In genomic region chr18:8607776-8608682, GRCh38 we compare ENCODE assay signal across 1 cellular context.
TF ChIP-seq lines count a peak whose summit lies in the region.

No MANE protein-coding gene starts in this region.

TF ChIP-seq in HCT116, 20 proteins besides CTCF, POLR2A, EP300 and RAD21 (continued from another document):
- TF ChIP-seq EGR1 (IDR thresholded peaks at IDR 0.05; ENCODE audit: low read depth) (no peak), TCF7L2 (IDR thresholded peaks at IDR 0.05; ENCODE audit: borderline replicate concordance, extremely low read depth, insufficient read depth, insufficient read length) (no peak), YY1 (IDR thresholded peaks at IDR 0.05; ENCODE audit: extremely low read depth, insufficient replicate concordance, low read depth, low read length) (no peak), FOSL1 (IDR thresholded peaks at IDR 0.05; ENCODE audit: low read depth) (no peak)
- TF ChIP-seq, protein P1, sequence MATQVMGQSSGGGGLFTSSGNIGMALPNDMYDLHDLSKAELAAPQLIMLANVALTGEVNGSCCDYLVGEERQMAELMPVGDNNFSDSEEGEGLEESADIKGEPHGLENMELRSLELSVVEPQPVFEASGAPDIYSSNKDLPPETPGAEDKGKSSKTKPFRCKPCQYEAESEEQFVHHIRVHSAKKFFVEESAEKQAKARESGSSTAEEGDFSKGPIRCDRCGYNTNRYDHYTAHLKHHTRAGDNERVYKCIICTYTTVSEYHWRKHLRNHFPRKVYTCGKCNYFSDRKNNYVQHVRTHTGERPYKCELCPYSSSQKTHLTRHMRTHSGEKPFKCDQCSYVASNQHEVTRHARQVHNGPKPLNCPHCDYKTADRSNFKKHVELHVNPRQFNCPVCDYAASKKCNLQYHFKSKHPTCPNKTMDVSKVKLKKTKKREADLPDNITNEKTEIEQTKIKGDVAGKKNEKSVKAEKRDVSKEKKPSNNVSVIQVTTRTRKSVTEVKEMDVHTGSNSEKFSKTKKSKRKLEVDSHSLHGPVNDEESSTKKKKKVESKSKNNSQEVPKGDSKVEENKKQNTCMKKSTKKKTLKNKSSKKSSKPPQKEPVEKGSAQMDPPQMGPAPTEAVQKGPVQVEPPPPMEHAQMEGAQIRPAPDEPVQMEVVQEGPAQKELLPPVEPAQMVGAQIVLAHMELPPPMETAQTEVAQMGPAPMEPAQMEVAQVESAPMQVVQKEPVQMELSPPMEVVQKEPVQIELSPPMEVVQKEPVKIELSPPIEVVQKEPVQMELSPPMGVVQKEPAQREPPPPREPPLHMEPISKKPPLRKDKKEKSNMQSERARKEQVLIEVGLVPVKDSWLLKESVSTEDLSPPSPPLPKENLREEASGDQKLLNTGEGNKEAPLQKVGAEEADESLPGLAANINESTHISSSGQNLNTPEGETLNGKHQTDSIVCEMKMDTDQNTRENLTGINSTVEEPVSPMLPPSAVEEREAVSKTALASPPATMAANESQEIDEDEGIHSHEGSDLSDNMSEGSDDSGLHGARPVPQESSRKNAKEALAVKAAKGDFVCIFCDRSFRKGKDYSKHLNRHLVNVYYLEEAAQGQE (IDR thresholded peaks at IDR 0.05; ENCODE audit: low read depth) = no peak
